ENCODE assay signal across 35 cellular contexts in genomic region chr7:113349339-113349738, GRCh38.
"Had no signal": no experiment of that assay in that cellular context is flagged by ENCODE, and none has a peak within 500 bp of the region (broad histone marks: within the 10 kb centered on the region; RNA-seq: fewer than 3 reads in every experiment).

No MANE protein-coding gene starts in this region.

- DNase-seq: Karpas-422, Kasumi-1, MG63, MM.1S, MV-4-11, NCI-H1048, NCI-H1092, NCI-H1092 treated with DMSO at 0.1 percent for 48 hours, NCI-H1105, NCI-H1105 treated with DMSO at 0.1 percent for 48 hours, NCI-H1417, NCI-H1417 treated with DMSO at 0.1 percent for 48 hours, NCI-H1436, NCI-H1436 treated with DMSO at 0.1 percent for 48 hours, NCI-H146, NCI-H1694, NCI-H1694 treated with DMSO at 0.1 percent for 48 hours, NCI-H187, NCI-H187 treated with DMSO at 0.1 percent for 48 hours, NCI-H1930, NCI-H2029, NCI-H2029 treated with DMSO at 0.1 percent for 48 hours, NCI-H2081, NCI-H2081 treated with DMSO at 0.1 percent for 48 hours, NCI-H2107, NCI-H2171, NCI-H2171 treated with DMSO at 0.1 percent for 48 hours, NCI-H2227 treated with DMSO at 0.1 percent for 48 hours, NCI-H226, NCI-H345, NCI-H446, NCI-H446 treated with DMSO at 0.1 percent for 48 hours, NCI-H510A, NCI-H510A treated with DMSO at 0.1 percent for 48 hours, NCI-H524 had no signal

- H3K9me3 ChIP-seq: MG63 had no signal

- H3K27me3 ChIP-seq: MG63 had no signal

- H3K36me3 ChIP-seq: MG63 had no signal

- H3K4me3 ChIP-seq: MG63 had no signal
